ENCODE assay signal across 9 cellular contexts in genomic region chr19:46924874-46925547, GRCh38.
A peak's percentile ranks its signal among the peaks of the same experiment; 100 is the strongest.
DNase-seq lines count a peak whose midpoint lies in the region; FAIRE-seq and TF ChIP-seq lines count a peak whose summit lies in the region.
"Had no signal": no experiment of that assay in that cellular context is flagged by ENCODE, and none has a peak within 500 bp of the region (broad histone marks: within the 10 kb centered on the region; RNA-seq: fewer than 3 reads in every experiment).

No MANE protein-coding gene starts in this region.

- FAIRE-seq in small intestine (lab: Jason Lieb, UNC): no peak
- no peak for FAIRE-seq in urothelium cell line (lab: Jason Lieb, UNC)

- H3K27ac Mint-ChIP-seq in T-helper 2 cell treated with Interferon-gamma antibody and Interleukin-4, amounts not matched to agents 5 μg/mL and 100 μg/mL, for 36 hours: no peak overlapping the region

- H3K4me3 Mint-ChIP-seq in T-helper 2 cell treated with Interferon-gamma antibody and Interleukin-4, amounts not matched to agents 5 μg/mL and 100 μg/mL, for 36 hours: peak overlapping the region; percentile 44

- H3K36me3 ChIP-seq in cardiac muscle cell (peaks cover 5% of the 10 kb centered on the region), small intestine (ENCODE audit: control insufficient read depth in 2 of 2, insufficient read depth in 2 of 2, low read length in 2 of 2) (peaks cover 0 to 7% of the 10 kb centered on the region in 2 donors)

- H3K27me3 ChIP-seq in cardiac muscle cell (no peaks in the 10 kb centered on the region), small intestine (ENCODE audit: control insufficient read depth in 2 of 2, insufficient read depth in 2 of 2, low read length in 2 of 2) (no peaks in the 10 kb centered on the region)
- H3K27me3 ChIP-seq: adrenal gland had no signal

- H3K36me3 Mint-ChIP-seq in T-helper 2 cell treated with Interferon-gamma antibody and Interleukin-4, amounts not matched to agents 5 μg/mL and 100 μg/mL, for 36 hours (ENCODE audit: low read depth): peaks cover 27% of the 10 kb centered on the region

- WGBS in small intestine, 3 donors: 7 to 25% (median 24%) methylated on average over 8 of the region's 8 CpGs

- no peaks in the 10 kb centered on the region for H3K9me3 Mint-ChIP-seq in T-helper 2 cell treated with Interferon-gamma antibody and Interleukin-4, amounts not matched to agents 5 μg/mL and 100 μg/mL, for 36 hours

- TF ChIP-seq POLR2A in erythroblast (IDR thresholded peaks at IDR 0.05; ENCODE audit: low read length): no peak

- peak overlapping the region; percentile 96 for H3K27ac ChIP-seq in cardiac muscle cell
- H3K27ac ChIP-seq in small intestine (ENCODE audit: low read depth in 1 of 2, low read length in 1 of 2): peak overlapping the region; percentile 70 to 74

- TF ChIP-seq CTCF in GM20000 (IDR thresholded peaks at IDR 0.05; ENCODE audit: extremely low read depth, missing control alignments) (no peak), cardiac muscle cell (IDR thresholded peaks at IDR 0.05; ENCODE audit: low read depth, low read length) (no peak)

- H3K4me1 Mint-ChIP-seq in T-helper 2 cell treated with Interferon-gamma antibody and Interleukin-4, amounts not matched to agents 5 μg/mL and 100 μg/mL, for 36 hours (ENCODE audit: low read depth): peaks cover 38% of the 10 kb centered on the region

- DNase-seq in GM20000 (ENCODE audit: low spot score) (peak; percentile 49), cardiac muscle cell (ENCODE audit: low read depth in 1 of 2, low spot score in 1 of 2) (no peak), small intestine (peak; percentile 67), erythroblast (lab: John Stamatoyannopoulos, UW) (no peak), mucosa of gallbladder (ENCODE audit: low spot score) (no peak), NCI-H2081 treated with DMSO at 0.1 percent for 48 hours (lab: John Stamatoyannopoulos, UW) (no peak), urothelium cell line (ENCODE audit: low spot score) (no peak)
- DNase-seq in T-helper 2 cell treated with Interferon-gamma antibody and Interleukin-4, amounts not matched to agents 5 μg/mL and 100 μg/mL, for 36 hours (ENCODE audit: low spot score): no peak

- H3K4me1 ChIP-seq in cardiac muscle cell (ENCODE audit: low read depth): peaks cover 52% of the 10 kb centered on the region
- H3K4me1 ChIP-seq in small intestine (ENCODE audit: control insufficient read depth in 2 of 2, insufficient read depth in 1 of 2, low read depth in 1 of 2, low read length in 1 of 2): peaks cover 17 to 27% of the 10 kb centered on the region in 2 donors

- H3K9me3 ChIP-seq in cardiac muscle cell (ENCODE audit: low read depth): no peaks in the 10 kb centered on the region
- H3K9me3 ChIP-seq in small intestine (ENCODE audit: control insufficient read depth, low read depth): no peaks in the 10 kb centered on the region
- H3K9me3 ChIP-seq: adrenal gland had no signal

- no peaks in the 10 kb centered on the region for H3K27me3 Mint-ChIP-seq in T-helper 2 cell treated with Interferon-gamma antibody and Interleukin-4, amounts not matched to agents 5 μg/mL and 100 μg/mL, for 36 hours (ENCODE audit: low read depth)

- no peak overlapping the region for H3K4me3 ChIP-seq in cardiac muscle cell
- H3K4me3 ChIP-seq in small intestine (ENCODE audit: low read depth in 1 of 2, low read length in 2 of 2): no peak overlapping the region
- H3K4me3 ChIP-seq: adrenal gland had no signal

Comparison
In these comparisons a context has a peak if more than half of its experiments do, and no peak if none do; other contexts are left out.
1. DNase-seq: peak in GM20000 (single experiment) and small intestine (single experiment); none in T-helper 2 cell treated with Interferon-gamma antibody and Interleukin-4, amounts not matched to agents 5 μg/mL and 100 μg/mL, for 36 hours (single experiment), cardiac muscle cell (0 of 2), erythroblast (0 of 2), mucosa of gallbladder (single experiment), NCI-H2081 treated with DMSO at 0.1 percent for 48 hours (single experiment) and urothelium cell line (single experiment).